In the genomic region with DNA sequence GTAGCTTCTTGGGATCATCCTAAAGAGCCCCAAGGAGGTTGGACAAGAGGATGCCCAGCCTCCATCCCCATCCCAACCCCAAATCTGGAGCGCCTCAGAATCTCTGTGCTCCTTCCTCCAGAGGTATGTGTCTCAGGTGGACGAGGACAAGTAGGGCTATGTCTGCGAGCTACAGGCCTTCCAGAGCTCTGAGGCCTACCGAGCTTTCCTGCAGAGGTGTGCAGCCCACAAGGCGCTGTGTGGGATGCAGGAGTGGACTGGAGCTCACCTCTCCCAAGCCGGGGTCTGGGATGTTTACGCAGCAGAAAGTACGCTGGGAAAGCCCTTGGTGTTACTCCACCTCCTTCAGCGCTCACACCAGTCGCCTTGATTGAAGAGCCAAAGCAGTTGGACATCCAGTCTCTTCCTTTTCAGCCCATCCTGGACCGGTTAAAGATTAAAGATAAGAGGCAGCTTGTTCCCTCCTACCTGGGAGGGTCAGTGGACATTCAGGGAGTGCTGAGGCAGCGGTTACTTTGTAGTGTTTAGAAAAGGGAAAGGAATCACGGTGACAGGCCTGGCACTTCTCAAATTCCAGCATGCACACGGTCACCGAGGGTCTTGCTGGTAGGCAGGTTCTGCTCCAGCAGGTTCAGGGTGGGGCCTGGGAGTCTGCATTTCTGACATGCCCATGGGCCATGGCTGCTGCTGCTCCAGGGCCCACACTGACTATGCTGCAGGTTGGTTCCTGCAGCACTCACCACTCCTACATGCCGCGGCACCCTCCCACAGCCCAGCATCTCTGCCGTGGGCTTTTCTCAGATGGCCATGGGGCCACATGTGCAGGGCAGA, we compare ENCODE assay signal across 1 cellular context.
TF ChIP-seq lines count a peak whose summit lies in the region.

No MANE protein-coding gene starts in this region.

TF ChIP-seq in HepG2, 621 proteins besides CTCF, POLR2A, EP300 and RAD21:
- TF ChIP-seq TEAD3 (CRISPR knock-in tag; optimal IDR thresholded peaks at IDR 0.05; ENCODE audit: borderline replicate concordance) (no peak), TBL1XR1 (IDR thresholded peaks at IDR 0.05; ENCODE audit: borderline replicate concordance, low read length, partially characterized antibody) (no peak), NCOR1 (IDR thresholded peaks at IDR 0.05; ENCODE audit: borderline replicate concordance, low read length) (no peak), TCF7 (IDR thresholded peaks at IDR 0.05; ENCODE audit: low read depth) (no peak), ELF1 (CRISPR knock-in tag; IDR thresholded peaks at IDR 0.05) (no peak)
- TF ChIP-seq, protein P1, sequence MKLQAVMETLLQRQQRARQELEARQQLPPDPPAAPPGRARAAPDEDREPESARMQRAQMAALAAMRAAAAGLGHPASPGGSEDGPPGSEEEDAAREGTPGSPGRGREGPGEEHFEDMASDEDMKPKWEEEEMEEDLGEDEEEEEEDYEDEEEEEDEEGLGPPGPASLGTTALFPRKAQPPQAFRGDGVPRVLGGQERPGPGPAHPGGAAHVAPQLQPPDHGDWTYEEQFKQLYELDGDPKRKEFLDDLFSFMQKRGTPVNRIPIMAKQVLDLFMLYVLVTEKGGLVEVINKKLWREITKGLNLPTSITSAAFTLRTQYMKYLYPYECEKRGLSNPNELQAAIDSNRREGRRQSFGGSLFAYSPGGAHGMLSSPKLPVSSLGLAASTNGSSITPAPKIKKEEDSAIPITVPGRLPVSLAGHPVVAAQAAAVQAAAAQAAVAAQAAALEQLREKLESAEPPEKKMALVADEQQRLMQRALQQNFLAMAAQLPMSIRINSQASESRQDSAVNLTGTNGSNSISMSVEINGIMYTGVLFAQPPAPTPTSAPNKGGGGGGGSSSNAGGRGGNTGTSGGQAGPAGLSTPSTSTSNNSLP (IDR thresholded peaks at IDR 0.05; ENCODE audit: low read depth, low read length) = no peak
- TF ChIP-seq, protein P2, sequence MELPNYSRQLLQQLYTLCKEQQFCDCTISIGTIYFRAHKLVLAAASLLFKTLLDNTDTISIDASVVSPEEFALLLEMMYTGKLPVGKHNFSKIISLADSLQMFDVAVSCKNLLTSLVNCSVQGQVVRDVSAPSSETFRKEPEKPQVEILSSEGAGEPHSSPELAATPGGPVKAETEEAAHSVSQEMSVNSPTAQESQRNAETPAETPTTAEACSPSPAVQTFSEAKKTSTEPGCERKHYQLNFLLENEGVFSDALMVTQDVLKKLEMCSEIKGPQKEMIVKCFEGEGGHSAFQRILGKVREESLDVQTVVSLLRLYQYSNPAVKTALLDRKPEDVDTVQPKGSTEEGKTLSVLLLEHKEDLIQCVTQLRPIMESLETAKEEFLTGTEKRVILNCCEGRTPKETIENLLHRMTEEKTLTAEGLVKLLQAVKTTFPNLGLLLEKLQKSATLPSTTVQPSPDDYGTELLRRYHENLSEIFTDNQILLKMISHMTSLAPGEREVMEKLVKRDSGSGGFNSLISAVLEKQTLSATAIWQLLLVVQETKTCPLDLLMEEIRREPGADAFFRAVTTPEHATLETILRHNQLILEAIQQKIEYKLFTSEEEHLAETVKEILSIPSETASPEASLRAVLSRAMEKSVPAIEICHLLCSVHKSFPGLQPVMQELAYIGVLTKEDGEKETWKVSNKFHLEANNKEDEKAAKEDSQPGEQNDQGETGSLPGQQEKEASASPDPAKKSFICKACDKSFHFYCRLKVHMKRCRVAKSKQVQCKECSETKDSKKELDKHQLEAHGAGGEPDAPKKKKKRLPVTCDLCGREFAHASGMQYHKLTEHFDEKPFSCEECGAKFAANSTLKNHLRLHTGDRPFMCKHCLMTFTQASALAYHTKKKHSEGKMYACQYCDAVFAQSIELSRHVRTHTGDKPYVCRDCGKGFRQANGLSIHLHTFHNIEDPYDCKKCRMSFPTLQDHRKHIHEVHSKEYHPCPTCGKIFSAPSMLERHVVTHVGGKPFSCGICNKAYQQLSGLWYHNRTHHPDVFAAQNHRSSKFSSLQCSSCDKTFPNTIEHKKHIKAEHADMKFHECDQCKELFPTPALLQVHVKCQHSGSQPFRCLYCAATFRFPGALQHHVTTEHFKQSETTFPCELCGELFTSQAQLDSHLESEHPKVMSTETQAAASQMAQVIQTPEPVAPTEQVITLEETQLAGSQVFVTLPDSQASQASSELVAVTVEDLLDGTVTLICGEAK (IDR thresholded peaks at IDR 0.05) = no peak
- TF ChIP-seq, protein P2 (CRISPR knock-in tag; IDR thresholded peaks at IDR 0.05) = no peak
- TF ChIP-seq, protein P3, sequence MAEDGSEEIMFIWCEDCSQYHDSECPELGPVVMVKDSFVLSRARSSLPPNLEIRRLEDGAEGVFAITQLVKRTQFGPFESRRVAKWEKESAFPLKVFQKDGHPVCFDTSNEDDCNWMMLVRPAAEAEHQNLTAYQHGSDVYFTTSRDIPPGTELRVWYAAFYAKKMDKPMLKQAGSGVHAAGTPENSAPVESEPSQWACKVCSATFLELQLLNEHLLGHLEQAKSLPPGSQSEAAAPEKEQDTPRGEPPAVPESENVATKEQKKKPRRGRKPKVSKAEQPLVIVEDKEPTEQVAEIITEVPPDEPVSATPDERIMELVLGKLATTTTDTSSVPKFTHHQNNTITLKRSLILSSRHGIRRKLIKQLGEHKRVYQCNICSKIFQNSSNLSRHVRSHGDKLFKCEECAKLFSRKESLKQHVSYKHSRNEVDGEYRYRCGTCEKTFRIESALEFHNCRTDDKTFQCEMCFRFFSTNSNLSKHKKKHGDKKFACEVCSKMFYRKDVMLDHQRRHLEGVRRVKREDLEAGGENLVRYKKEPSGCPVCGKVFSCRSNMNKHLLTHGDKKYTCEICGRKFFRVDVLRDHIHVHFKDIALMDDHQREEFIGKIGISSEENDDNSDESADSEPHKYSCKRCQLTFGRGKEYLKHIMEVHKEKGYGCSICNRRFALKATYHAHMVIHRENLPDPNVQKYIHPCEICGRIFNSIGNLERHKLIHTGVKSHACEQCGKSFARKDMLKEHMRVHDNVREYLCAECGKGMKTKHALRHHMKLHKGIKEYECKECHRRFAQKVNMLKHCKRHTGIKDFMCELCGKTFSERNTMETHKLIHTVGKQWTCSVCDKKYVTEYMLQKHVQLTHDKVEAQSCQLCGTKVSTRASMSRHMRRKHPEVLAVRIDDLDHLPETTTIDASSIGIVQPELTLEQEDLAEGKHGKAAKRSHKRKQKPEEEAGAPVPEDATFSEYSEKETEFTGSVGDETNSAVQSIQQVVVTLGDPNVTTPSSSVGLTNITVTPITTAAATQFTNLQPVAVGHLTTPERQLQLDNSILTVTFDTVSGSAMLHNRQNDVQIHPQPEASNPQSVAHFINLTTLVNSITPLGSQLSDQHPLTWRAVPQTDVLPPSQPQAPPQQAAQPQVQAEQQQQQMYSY (CRISPR knock-in tag; IDR thresholded peaks at IDR 0.05) = no peak
